In the genomic region with DNA sequence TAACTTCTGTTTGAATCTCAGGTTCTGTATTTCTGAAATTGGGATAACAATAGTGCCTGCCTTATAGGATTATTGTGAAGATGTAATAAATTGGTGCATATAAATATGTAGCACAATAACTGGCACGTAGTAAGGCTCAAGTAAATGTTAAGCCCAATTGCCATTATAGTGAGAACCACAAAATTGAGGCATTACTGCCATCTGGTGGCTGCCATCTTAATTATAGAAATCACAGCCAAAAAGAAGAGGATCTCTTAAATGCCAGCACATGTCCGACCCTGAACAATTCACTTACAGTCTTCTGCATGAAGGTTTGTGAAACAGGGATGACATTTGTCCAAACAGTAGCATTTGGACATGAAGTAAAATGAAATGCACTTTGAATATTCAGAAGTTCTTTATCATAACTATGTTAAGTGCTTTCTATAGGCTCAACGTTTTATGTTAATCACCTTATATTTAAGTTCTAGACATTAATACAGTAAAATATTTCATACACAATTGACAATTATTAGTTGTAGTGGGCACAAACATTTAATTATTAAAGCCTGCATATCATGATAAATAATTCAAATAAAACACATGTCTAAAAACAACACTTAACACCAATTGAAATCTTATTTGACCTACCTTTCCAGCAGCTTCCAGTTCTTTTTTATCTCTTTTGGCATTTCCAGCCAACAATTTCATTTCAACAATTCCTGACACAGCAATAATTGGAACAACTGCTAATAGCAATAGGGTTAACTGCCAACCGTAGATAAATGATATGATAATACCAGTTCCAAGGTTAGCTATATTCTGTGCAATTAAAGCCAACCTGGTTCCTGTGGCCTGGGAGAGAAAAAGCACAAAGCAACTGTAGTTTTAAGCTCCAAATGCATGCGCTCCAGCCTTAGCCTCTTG, we compare ENCODE assay signal across 8 cellular contexts. TPM values are rescaled to one million over a fixed set of nuclear protein-coding genes. Genes with fewer than 3 reads are reported as not detected.
DNase-seq lines count a peak whose midpoint lies in the region; ATAC-seq, FAIRE-seq and TF ChIP-seq lines count a peak whose summit lies in the region.

No MANE protein-coding gene starts in this region.

- DNase-seq in ELR (ENCODE audit: low read depth) (peak; percentile 70), H54 (ENCODE audit: insufficient read length, low spot score) (no peak), NAMALWA (ENCODE audit: low spot score) (peak; percentile 89), SKM-1 (lab: John Stamatoyannopoulos, UW; ENCODE audit: unreplicated experiment) (peak; percentile 15), heart left ventricle (peak in 3 of 5 donors; percentile 33 to 49 (median 38)), sigmoid colon (no peak)
- DNase-seq in activated naive CD8-positive, alpha-beta T cell treated with anti-CD3 and anti-CD28 coated beads for 36 hours: peak; percentile 39

- no peak overlapping the region for H3K4me3 Mint-ChIP-seq in activated naive CD8-positive, alpha-beta T cell treated with anti-CD3 and anti-CD28 coated beads for 36 hours

- TF ChIP-seq POLR2A in H54 (IDR thresholded peaks at IDR 0.05; ENCODE audit: low read depth, low read length) (no peak), heart left ventricle (IDR thresholded peaks at IDR 0.05) (no peak), sigmoid colon (IDR thresholded peaks at IDR 0.05) (no peak), GM18505 (IDR thresholded peaks at IDR 0.05; ENCODE audit: borderline replicate concordance, extremely low read depth, insufficient read depth, insufficient read length) (no peak)

- H3K4me1 ChIP-seq in heart left ventricle: peaks cover 0 to 7% (median 0%) of the 10 kb centered on the region in 12 donors
- no peaks in the 10 kb centered on the region for H3K4me1 ChIP-seq in sigmoid colon

- H3K9me3 Mint-ChIP-seq in activated naive CD8-positive, alpha-beta T cell treated with anti-CD3 and anti-CD28 coated beads for 36 hours: no peaks in the 10 kb centered on the region

- no peak overlapping the region for H3K27ac Mint-ChIP-seq in activated naive CD8-positive, alpha-beta T cell treated with anti-CD3 and anti-CD28 coated beads for 36 hours

- 46 to 49% (median 47%) methylated on average over 5 of the region's 5 CpGs for WGBS in heart left ventricle, 4 donors
- 45 to 57% methylated on average over 5 of the region's 5 CpGs for WGBS in sigmoid colon, 2 donors

- H3K27me3 ChIP-seq in heart left ventricle (no peaks in the 10 kb centered on the region), sigmoid colon (no peaks in the 10 kb centered on the region)

- H3K9me3 ChIP-seq in heart left ventricle (no peaks in the 10 kb centered on the region), sigmoid colon (no peaks in the 10 kb centered on the region)

- H3K27ac ChIP-seq in heart left ventricle (no peak overlapping the region), sigmoid colon (no peak overlapping the region)

- intact Hi-C loops in heart left ventricle (cut with DNase I) (loop anchor here in 9 of 10 donors (1.0 to 2.0 kb wide), 3 partner anchors 104 to 106 kb away; no protein-coding TSS in a partner anchor), sigmoid colon (cut with DNase I) (loop anchor here (1.0 kb wide), 1 partner anchor 105 kb away; no protein-coding TSS in a partner anchor)

- no peaks in the 10 kb centered on the region for H3K36me3 Mint-ChIP-seq in activated naive CD8-positive, alpha-beta T cell treated with anti-CD3 and anti-CD28 coated beads for 36 hours

- H3K36me3 ChIP-seq in heart left ventricle (peaks cover 0 to 14% (median 0%) of the 10 kb centered on the region in 9 donors), sigmoid colon (no peaks in the 10 kb centered on the region)

- H3K4me1 Mint-ChIP-seq in activated naive CD8-positive, alpha-beta T cell treated with anti-CD3 and anti-CD28 coated beads for 36 hours: no peaks in the 10 kb centered on the region

- peak in 3 of 4 donors; percentile 61 to 66 (median 62) for ATAC-seq in heart left ventricle
- no peak for ATAC-seq in GM18505 (IDR thresholded peaks at IDR 0.05; ENCODE audit: unreplicated experiment)

- FAIRE-seq in H54 (lab: Jason Lieb, UNC): peak; percentile 87

- no peak for TF ChIP-seq EP300 in sigmoid colon (IDR thresholded peaks at IDR 0.05)

- H3K4me3 ChIP-seq in heart left ventricle (no peak overlapping the region), sigmoid colon (no peak overlapping the region)

- TF ChIP-seq CTCF in heart left ventricle (IDR thresholded peaks at IDR 0.05) (peak; percentile 47 to 83 (median 70)), sigmoid colon (IDR thresholded peaks at IDR 0.05) (peak; percentile 43 to 62 (median 49))

- no peaks in the 10 kb centered on the region for H3K27me3 Mint-ChIP-seq in activated naive CD8-positive, alpha-beta T cell treated with anti-CD3 and anti-CD28 coated beads for 36 hours

RNA-seq across cellular contexts. Expression of gene ABCB4, which starts 58.5 kb away (rescaled TPM):
- under 1 TPM; 0.38 to 0.43 TPM for total RNA-seq in activated naive CD8-positive, alpha-beta T cell treated with anti-CD3 and anti-CD28 coated beads for 36 hours
- 1 to 10 TPM; 4.1 to 9.6 (median 6.8) TPM for total RNA-seq in heart left ventricle
- polyA plus RNA-seq in heart left ventricle: 1 to 10 TPM in 1 of 2 donors, under 1 TPM in 1; 0.87 to 9.4 TPM
- total RNA-seq in sigmoid colon: 1 to 10 TPM in 3 of 4 donors, under 1 TPM in 1; 0.49 to 1.4 (median 1.1) TPM
- polyA plus RNA-seq in sigmoid colon: 1 to 10 TPM in 1 of 3 donors, under 1 TPM in 1, not detected in 1; 0.23 to 3.5 TPM

Comparison
In these comparisons a context has a peak if more than half of its experiments do, and no peak if none do; other contexts are left out.
1. DNase-seq: peak in ELR (single experiment), NAMALWA (single experiment), SKM-1 (single experiment), activated naive CD8-positive, alpha-beta T cell treated with anti-CD3 and anti-CD28 coated beads for 36 hours (single experiment) and heart left ventricle (3 of 5); none in H54 (single experiment) and sigmoid colon (single experiment).